ENCODE assay signal across 10 cellular contexts in genomic region chr9:127917603-127918002, GRCh38. TPM values are rescaled to one million over a fixed set of nuclear protein-coding genes. Genes with fewer than 3 reads are reported as not detected.
DNase-seq lines count a peak whose midpoint lies in the region; ATAC-seq and TF ChIP-seq lines count a peak whose summit lies in the region.
"Had no signal": no experiment of that assay in that cellular context is flagged by ENCODE, and none has a peak within 500 bp of the region (broad histone marks: within the 10 kb centered on the region; RNA-seq: fewer than 3 reads in every experiment).

No MANE protein-coding gene starts in this region.

- H3K27me3 ChIP-seq in PC-9 (ENCODE audit: insufficient read depth, low read depth) (no peaks in the 10 kb centered on the region), gastroesophageal sphincter (peaks cover 6% of the 10 kb centered on the region), tibial nerve (no peaks in the 10 kb centered on the region)
- H3K27me3 ChIP-seq: heart left ventricle had no signal

- TF ChIP-seq EP300 in gastroesophageal sphincter (IDR thresholded peaks at IDR 0.05) (no peak), tibial nerve (IDR thresholded peaks at IDR 0.05) (no peak)

- H3K36me3 Mint-ChIP-seq in activated naive CD4-positive, alpha-beta T cell treated with anti-CD3 and anti-CD28 coated beads, Interleukin-2, amount 10 ng/mL, durations not matched to agents 7 days and 5 days, result peaks cover 11% of the 10 kb centered on the region
- H3K36me3 Mint-ChIP-seq: WTC11 had no signal

- POLR2A ChIA-PET in PC-9 (lab: Charles Lee; ENCODE audit: unreplicated experiment), result interaction anchor here (1.2 kb wide), 1 partner anchor 150 kb away, joined by 3 read pairs; the partner anchor contains the start of gene NAIF1

- peaks cover 73% of the 10 kb centered on the region for H3K4me1 Mint-ChIP-seq in activated naive CD4-positive, alpha-beta T cell treated with anti-CD3 and anti-CD28 coated beads, Interleukin-2, amount 10 ng/mL, durations not matched to agents 7 days and 5 days

- no peaks in the 10 kb centered on the region for H3K9me2 ChIP-seq in PC-9 (ENCODE audit: insufficient read depth)

- H3K36me3 ChIP-seq in PC-9 (ENCODE audit: low read depth), result no peaks in the 10 kb centered on the region
- peaks cover 0 to 20% of the 10 kb centered on the region in 2 donors for H3K36me3 ChIP-seq in gastroesophageal sphincter
- peaks cover 0 to 21% (median 0%) of the 10 kb centered on the region in 3 donors for H3K36me3 ChIP-seq in tibial nerve

- H3K4me3 ChIP-seq in PC-9 (peak overlapping the region; percentile 42; the same call in 1 of the 2 replicates), gastroesophageal sphincter (no peak overlapping the region), tibial nerve (peak overlapping the region in 1 of 4 donors; percentile 74)

- TF ChIP-seq POLR2A in gastroesophageal sphincter (IDR thresholded peaks at IDR 0.05) (no peak), tibial nerve (IDR thresholded peaks at IDR 0.05) (no peak)

- H3K27ac ChIP-seq in PC-9, result peak overlapping the region; percentile 97
- H3K27ac ChIP-seq in gastroesophageal sphincter, result peak overlapping the region in 3 of 4 donors; percentile 82 to 86 (median 83)
- peak overlapping the region; percentile 8 to 78 (median 70) for H3K27ac ChIP-seq in tibial nerve

- ATAC-seq in gastroesophageal sphincter (no peak), GM21515 (IDR thresholded peaks at IDR 0.05; ENCODE audit: unreplicated experiment) (no peak), HG02981 (IDR thresholded peaks at IDR 0.05; ENCODE audit: unreplicated experiment) (no peak)

- WGBS in gastroesophageal sphincter (ENCODE audit: low coverage in 1 of 2), 2 donors, result 26 to 64% methylated on average over 3 to 5 of the region's 6 CpGs
- WGBS in tibial nerve, 2 donors, result 56 to 74% methylated on average over 6 of the region's 6 CpGs

- peaks cover 18% of the 10 kb centered on the region for H3K27me3 Mint-ChIP-seq in activated naive CD4-positive, alpha-beta T cell treated with anti-CD3 and anti-CD28 coated beads, Interleukin-2, amount 10 ng/mL, durations not matched to agents 7 days and 5 days

- CTCF ChIA-PET in activated naive CD4-positive, alpha-beta T cell treated with anti-CD3 and anti-CD28 coated beads, Interleukin-2, amount 10 ng/mL, durations not matched to agents 7 days and 5 days (lab: Charles Lee), result interaction anchor here (1.2 to 3.2 kb wide), 5 partner anchors 13 to 183 kb away, joined by 3 to 13 read pairs (median 7); partner anchors contain the start of genes CDK9 and TOR2A
- CTCF ChIA-PET in PC-9 (lab: Charles Lee), result no interaction called here

- intact Hi-C loops in PC-9 (cut with micrococcal nuclease; ENCODE audit: unreplicated experiment), result loop anchor here (2.0 to 5.0 kb wide), 3 partner anchors 47 to 415 kb away; partner anchors contain the start of gene CDK9

- no peak overlapping the region for H3K27ac Mint-ChIP-seq in activated naive CD4-positive, alpha-beta T cell treated with anti-CD3 and anti-CD28 coated beads, Interleukin-2, amount 10 ng/mL, durations not matched to agents 7 days and 5 days

- TF ChIP-seq CTCF in PC-9 (conservative IDR thresholded peaks at IDR 0.05), result no peak
- TF ChIP-seq CTCF in gastroesophageal sphincter (IDR thresholded peaks at IDR 0.05), result no peak
- TF ChIP-seq CTCF in tibial nerve (IDR thresholded peaks at IDR 0.05), result no peak

- H2AFZ ChIP-seq in PC-9, result no peak overlapping the region

- no peaks in the 10 kb centered on the region for H4K20me1 ChIP-seq in PC-9 (ENCODE audit: insufficient read depth)

- H3K79me2 ChIP-seq in PC-9 (ENCODE audit: low read depth), result 0 out of 2 replicates have a peak, but pooled peaks cover 9% of the 10 kb centered on the region

- H3F3A ChIP-seq in PC-9 (ENCODE audit: insufficient read depth, low read depth), result peaks cover 39% of the 10 kb centered on the region

- H3K9me3 ChIP-seq in PC-9 (ENCODE audit: insufficient read depth, low read depth) (no peaks in the 10 kb centered on the region), gastroesophageal sphincter (no peaks in the 10 kb centered on the region), tibial nerve (no peaks in the 10 kb centered on the region)
- H3K9me3 ChIP-seq: heart left ventricle had no signal

- peak overlapping the region; percentile 21 for H3K4me3 Mint-ChIP-seq in activated naive CD4-positive, alpha-beta T cell treated with anti-CD3 and anti-CD28 coated beads, Interleukin-2, amount 10 ng/mL, durations not matched to agents 7 days and 5 days

- H3K9me3 Mint-ChIP-seq in activated naive CD4-positive, alpha-beta T cell treated with anti-CD3 and anti-CD28 coated beads, Interleukin-2, amount 10 ng/mL, durations not matched to agents 7 days and 5 days, result no peaks in the 10 kb centered on the region
- H3K9me3 Mint-ChIP-seq: WTC11 had no signal

- DNase-seq in activated naive CD4-positive, alpha-beta T cell treated with anti-CD3 and anti-CD28 coated beads, Interleukin-2, amount 10 ng/mL, durations not matched to agents 7 days and 5 days, result no peak
- no peak for DNase-seq in activated naive CD4-positive, alpha-beta T cell treated with anti-CD3 and anti-CD28 coated beads, Interleukin-2, amount 50 U/mL, for 16 hours
- DNase-seq in PC-9 (no peak), tibial nerve (ENCODE audit: low spot score in 2 of 2) (no peak), NCI-H345 treated with DMSO at 0.1 percent for 48 hours (lab: John Stamatoyannopoulos, UW; ENCODE audit: unreplicated experiment) (no peak)

- H3K4me1 ChIP-seq in PC-9 (replicated peaks; ENCODE audit: insufficient read depth) (peaks cover 64% of the 10 kb centered on the region), gastroesophageal sphincter (peaks cover 0 to 68% (median 29%) of the 10 kb centered on the region in 3 donors), tibial nerve (peaks cover 0 to 65% (median 29%) of the 10 kb centered on the region in 4 donors)

- peak overlapping the region; percentile 72 for H3K4me2 ChIP-seq in PC-9

- TSS peak; percentile 87 for BruUV-seq in PC-9 (replicated peaks; lab: Mats Ljungman, UMichigan)

RNA-seq across cellular contexts. Expression of gene ST6GALNAC4, which starts 0.8 kb away (rescaled TPM):
- total RNA-seq in PC-9 (2021), result 28.3 and 44.3 TPM in 2 replicates
- 10 to 100 TPM; 25.2 to 49.7 (median 31.7) TPM for total RNA-seq in gastroesophageal sphincter
- 10 to 100 TPM; 23.9 to 70.5 (median 37.0) TPM for total RNA-seq in tibial nerve

RNA-seq across cellular contexts. Expression of gene PIP5KL1, which starts 13.0 kb away (rescaled TPM):
- total RNA-seq in PC-9 (2021) (21.9 and 22.5 TPM in 2 replicates), gastroesophageal sphincter (1 to 10 TPM in 2 of 4 donors, under 1 TPM in 1, not detected in 1; 0.66 to 3.4 (median 3.1) TPM), tibial nerve (under 1 TPM in 1 of 4 donors, not detected in 3; 0.59 TPM)

RNA-seq across cellular contexts. Expression of gene ST6GALNAC6, which starts 18.2 kb away (rescaled TPM):
- total RNA-seq in PC-9 (2021) (23.3 and 27.6 TPM in 2 replicates), gastroesophageal sphincter (100 to 1,000 TPM; 112 to 146 (median 132) TPM), tibial nerve (100 to 1,000 TPM; 108 to 193 (median 172) TPM)

RNA-seq across cellular contexts. Expression of gene DPM2, which starts 20.1 kb away (rescaled TPM):
- total RNA-seq in PC-9 (2021) (65.5 and 79.4 TPM in 2 replicates), gastroesophageal sphincter (10 to 100 TPM in 2 of 4 donors, 1 to 10 TPM in 2; 8.9 to 15.0 (median 11.2) TPM), tibial nerve (10 to 100 TPM in 3 of 4 donors, 1 to 10 TPM in 1; 9.0 to 21.9 (median 14.7) TPM)

RNA-seq across cellular contexts. Expression of gene AK1, which starts 40.1 kb away (rescaled TPM):
- 84.5 and 86.8 TPM in 2 replicates for total RNA-seq in PC-9 (2021)
- 10 to 100 TPM; 46.7 to 73.9 (median 49.7) TPM for total RNA-seq in gastroesophageal sphincter
- total RNA-seq in tibial nerve, result 10 to 100 TPM; 29.9 to 65.1 (median 38.7) TPM
